Comparison of ENCODE assay signal across 8 cellular contexts in the genomic region with DNA sequence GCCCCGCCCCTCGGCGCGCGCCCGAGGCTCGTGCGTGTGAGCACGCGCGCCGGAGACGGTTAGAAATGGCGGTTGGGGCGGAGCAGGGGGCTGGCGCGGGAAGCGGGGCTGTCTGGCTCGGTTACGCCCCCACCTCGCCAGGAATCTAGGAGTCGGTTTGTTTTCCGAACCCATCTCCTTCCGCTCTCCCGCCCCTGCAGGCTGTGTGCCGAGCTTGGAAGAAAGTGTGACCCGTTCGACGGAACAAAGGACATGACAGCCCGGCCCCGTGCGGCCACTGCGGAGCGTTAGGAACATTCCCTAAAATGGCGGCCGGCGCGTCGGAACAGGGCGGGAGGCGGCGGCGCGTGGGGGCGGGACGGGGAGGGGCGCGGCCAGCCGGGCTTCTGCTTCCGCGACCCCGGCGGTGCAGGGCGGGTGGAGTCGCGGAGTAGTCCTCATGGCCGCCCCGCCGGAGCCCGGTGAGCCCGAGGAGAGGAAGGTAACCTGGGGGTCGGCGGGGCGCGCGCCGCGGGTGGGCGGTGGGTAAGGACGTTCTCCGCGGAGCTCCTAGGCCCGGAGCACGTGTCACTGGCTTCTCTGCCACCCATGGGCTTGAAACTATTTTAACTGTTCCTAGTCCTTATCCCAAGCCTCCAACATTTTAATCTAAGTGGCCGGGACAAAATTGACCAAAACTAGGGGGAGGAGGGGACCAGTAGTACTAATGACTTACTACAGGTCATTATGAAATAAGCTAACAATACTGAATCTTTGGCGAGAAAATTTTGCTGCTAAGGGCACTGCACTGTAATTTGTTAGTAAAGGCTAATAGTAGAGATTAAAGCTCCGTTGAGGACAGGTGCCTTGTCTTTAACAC. TPM values are rescaled to one million over a fixed set of nuclear protein-coding genes. Genes with fewer than 3 reads are reported as not detected.
DNase-seq lines count a peak whose midpoint lies in the region; ATAC-seq and TF ChIP-seq lines count a peak whose summit lies in the region.

A gene with protein sequence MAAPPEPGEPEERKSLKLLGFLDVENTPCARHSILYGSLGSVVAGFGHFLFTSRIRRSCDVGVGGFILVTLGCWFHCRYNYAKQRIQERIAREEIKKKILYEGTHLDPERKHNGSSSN (plus strand): TSS at position 383 of the 859 bp plus-strand sequence. CDS start 57 bp downstream, at position 440.

- H3K4me3 ChIP-seq in GM12864 (ENCODE audit: low read depth, low read length), result peak within 1 kb of the TSS; percentile 72
- H3K4me3 ChIP-seq in left ventricle myocardium inferior, result peak within 1 kb of the TSS; percentile 79
- peak within 1 kb of the TSS; percentile 64 to 87 for H3K4me3 ChIP-seq in prostate gland
- peak within 1 kb of the TSS; percentile 47 for H3K4me3 ChIP-seq in urinary bladder (ENCODE audit: low read depth, low read length)

- H3K9me3 ChIP-seq in left ventricle myocardium inferior (replicated peaks), result no peaks in the 10 kb centered on the region
- no peaks in the 10 kb centered on the region for H3K9me3 ChIP-seq in prostate gland

- peak; percentile 64 for ATAC-seq in HG02571 (IDR thresholded peaks at IDR 0.05; ENCODE audit: unreplicated experiment)

- no peak for TF ChIP-seq CTCF in GM12864 (IDR thresholded peaks at IDR 0.05; ENCODE audit: low read depth, low read length, missing control alignments)
- TF ChIP-seq CTCF in left ventricle myocardium inferior (IDR thresholded peaks at IDR 0.05; ENCODE audit: borderline replicate concordance), result peak; percentile 16
- TF ChIP-seq CTCF in prostate gland (IDR thresholded peaks at IDR 0.05), result peak in 2 of 4 experiments; percentile 15 to 36

- H3K4me1 ChIP-seq in left ventricle myocardium inferior (peaks cover 61% of the 10 kb centered on the region), prostate gland (replicated peaks) (peaks cover 4% of the 10 kb centered on the region), urinary bladder (ENCODE audit: insufficient read depth) (peaks cover 1% of the 10 kb centered on the region)

- TF ChIP-seq POLR2A in prostate gland (IDR thresholded peaks at IDR 0.05), result peak; percentile 49

- no peaks in the 10 kb centered on the region for H3K27me3 ChIP-seq in left ventricle myocardium inferior (ENCODE audit: low read depth)
- no peaks in the 10 kb centered on the region for H3K27me3 ChIP-seq in prostate gland (replicated peaks; ENCODE audit: insufficient read depth)

- under 1% methylated on average over 69 of the region's 77 CpGs for WGBS in prostate gland
- under 1% methylated on average over 77 of the region's 77 CpGs for whole genome bisulfite sequencing in urinary bladder

- H3K27ac ChIP-seq in left ventricle myocardium inferior (replicated peaks) (peak within 1 kb of the TSS; percentile 99), prostate gland (peak within 1 kb of the TSS; percentile 99), urinary bladder (ENCODE audit: low read depth) (peak within 1 kb of the TSS; percentile 97)

- intact Hi-C loops in left ventricle myocardium inferior (cut with micrococcal nuclease) (loop anchor here (10.0 kb wide), 1 partner anchor 139 kb away; no protein-coding TSS in a partner anchor), prostate gland (cut with DNase I) (loop anchor here (1.0 to 2.0 kb wide), 2 partner anchors 29 to 135 kb away; partner anchors contain the start of gene HNRNPU)

- DNase-seq in GM12864 (ENCODE audit: low read depth) (peak; percentile 66), NCI-H1092 treated with DMSO at 0.1 percent for 48 hours (lab: John Stamatoyannopoulos, UW) (peak; percentile 98), T follicular helper cell (ENCODE audit: low read depth) (peak; percentile 82), amniotic epithelial cell (ENCODE audit: low read depth) (peak; percentile 78), left ventricle myocardium inferior (peak; percentile 90), prostate gland (ENCODE audit: low spot score) (peak; percentile 88)

- H3K36me3 ChIP-seq in left ventricle myocardium inferior (peaks cover 23% of the 10 kb centered on the region), prostate gland (no peaks in the 10 kb centered on the region), urinary bladder (ENCODE audit: insufficient read depth) (no peaks in the 10 kb centered on the region)

RNA-seq across cellular contexts. Expression of the gene that starts here (rescaled TPM):
- 68.8 TPM for total RNA-seq in left ventricle myocardium inferior
- 10 to 100 TPM; 46.8 to 78.4 TPM for total RNA-seq in prostate gland
- total RNA-seq in urinary bladder, result 48.0 TPM
- polyA plus RNA-seq in urinary bladder, result 62.6 TPM

Comparison
In these comparisons a context has a peak if more than half of its experiments do, and no peak if none do; other contexts are left out.
1. Peak in every context shown above with its lines: DNase-seq, ATAC-seq, H3K4me3 ChIP-seq and H3K27ac ChIP-seq.